In the genomic region with DNA sequence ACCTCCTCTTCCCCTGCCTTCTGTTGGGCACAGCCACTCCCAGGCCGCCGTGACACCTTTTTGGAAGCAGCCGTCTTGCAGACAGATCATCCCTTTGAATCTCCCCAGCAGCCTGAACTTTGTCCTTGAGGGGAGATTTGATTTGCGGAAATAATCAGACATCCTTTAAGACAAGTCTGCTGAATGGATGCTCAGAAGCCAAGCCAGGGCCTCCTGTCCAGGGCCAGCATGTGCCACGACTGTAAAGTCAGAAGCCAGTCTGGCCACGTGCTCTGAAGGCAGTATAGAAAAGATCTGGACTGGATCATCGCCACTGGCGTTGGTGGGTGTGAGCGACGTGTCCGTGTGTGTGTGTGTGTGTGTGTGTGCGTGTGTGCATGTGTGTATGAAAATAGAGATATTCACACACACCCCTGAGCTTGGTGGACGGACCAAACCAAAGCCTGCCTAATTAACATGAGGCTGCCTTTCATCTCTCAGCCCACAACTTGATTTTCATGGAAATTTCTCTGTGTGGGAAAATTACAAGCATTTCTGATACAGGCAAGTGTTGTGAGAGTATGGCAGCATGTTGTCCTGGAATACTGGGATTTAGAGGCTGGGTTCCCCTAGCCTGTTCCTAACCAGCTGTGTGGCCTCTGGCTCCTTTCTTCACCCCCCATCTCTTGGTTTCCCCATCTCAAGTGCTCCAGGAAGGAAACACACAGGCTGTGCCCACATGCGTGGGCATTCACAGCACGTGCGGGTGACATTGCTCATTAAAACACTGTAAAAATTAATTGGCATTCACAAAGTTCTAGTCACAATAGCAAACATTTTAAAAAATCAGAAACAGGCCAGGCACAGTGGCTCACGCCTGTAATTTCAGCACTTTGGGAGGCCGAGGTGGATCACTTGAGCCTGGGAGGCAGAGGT, we compare ENCODE assay signal across 13 cellular contexts.
DNase-seq lines count a peak whose midpoint lies in the region; ATAC-seq and TF ChIP-seq lines count a peak whose summit lies in the region.
"Had no signal": no experiment of that assay in that cellular context is flagged by ENCODE, and none has a peak within 500 bp of the region (broad histone marks: within the 10 kb centered on the region; RNA-seq: fewer than 3 reads in every experiment).

No MANE protein-coding gene starts in this region.

- no peak for TF ChIP-seq POLR2A in spleen (IDR thresholded peaks at IDR 0.05)

- H3K9me3 ChIP-seq in SK-N-MC (ENCODE audit: low read depth, low read length) (no peaks in the 10 kb centered on the region), spleen (no peaks in the 10 kb centered on the region)

- H3K4me3 ChIP-seq in SK-N-MC, result no peak overlapping the region
- H3K4me3 ChIP-seq in spleen, result no peak overlapping the region
- H3K4me3 ChIP-seq: GM12878 had no signal

- TF ChIP-seq CTCF in spleen (IDR thresholded peaks at IDR 0.05 in 8 of 11, conservative IDR thresholded peaks at IDR 0.05 in 3 of 11) (no peak), foreskin keratinocyte (conservative IDR thresholded peaks at IDR 0.05) (no peak)

- H3K27me3 ChIP-seq in spleen (replicated peaks in 1 of 7) (no peaks in the 10 kb centered on the region), foreskin keratinocyte (no peaks in the 10 kb centered on the region)

- DNase-seq in activated CD4-positive, CD25-positive, alpha-beta regulatory T cell treated with anti-CD3 and anti-CD28 coated beads, Interleukin-2, amount 50 U/mL, for 72 hours, result peak; percentile 23
- no peak for DNase-seq in SK-N-MC (ENCODE audit: low read depth, low spot score)
- peak; percentile 41 for DNase-seq in left lobe of liver (ENCODE audit: low spot score)
- peak; percentile 70 for DNase-seq in spleen
- no peak for DNase-seq in epidermal melanocyte (ENCODE audit: insufficient read length, low spot score)
- DNase-seq in foreskin keratinocyte, result no peak
- DNase-seq: activated CD8-positive, alpha-beta T cell treated with anti-CD3 and anti-CD28 coated beads, Interleukin-2, amount 10 ng/mL, durations not matched to agents 7 days and 5 days; DMS79; effector memory CD4-positive, alpha-beta T cell; NCI-H2171 treated with DMSO at 0.1 percent for 48 hours had no signal

- WGBS in spleen, 5 donors, result 68 to 82% (median 75%) methylated on average over 18 of the region's 18 CpGs

- intact Hi-C loops in spleen (cut with DNase I; ENCODE audit: low total_unique reads), result no loop called here

- no peak for ATAC-seq in activated CD4-positive, CD25-positive, alpha-beta regulatory T cell treated with anti-CD3 and anti-CD28 coated beads, Interleukin-2, amount 50 U/mL, for 24 hours
- ATAC-seq in left lobe of liver (no peak), foreskin keratinocyte (no peak), GM19452 (IDR thresholded peaks at IDR 0.05; ENCODE audit: unreplicated experiment) (no peak)
- ATAC-seq: activated CD8-positive, alpha-beta T cell treated with anti-CD3 and anti-CD28 coated beads, Interleukin-2, amount 10 ng/mL, durations not matched to agents 7 days and 5 days; GM12878 had no signal

- H3K27ac ChIP-seq in SK-N-MC, result peak overlapping the region; percentile 89
- H3K27ac ChIP-seq in spleen, result peak overlapping the region in 4 of 8 donors; percentile 29 to 40 (median 36)
- H3K27ac ChIP-seq in foreskin keratinocyte, result no peak overlapping the region

- H3K4me1 ChIP-seq in spleen (peaks cover 27 to 87% (median 68%) of the 10 kb centered on the region in 6 donors), foreskin keratinocyte (peaks cover 8% of the 10 kb centered on the region)

- peak overlapping the region; percentile 24 for H3K9ac ChIP-seq in SK-N-MC (ENCODE audit: insufficient read length)

- H3K36me3 ChIP-seq in SK-N-MC (ENCODE audit: insufficient read depth, low read length) (no peaks in the 10 kb centered on the region), spleen (no peaks in the 10 kb centered on the region)

Comparison
In these comparisons a context has a peak if more than half of its experiments do, and no peak if none do; other contexts are left out.
1. DNase-seq: peak in activated CD4-positive, CD25-positive, alpha-beta regulatory T cell treated with anti-CD3 and anti-CD28 coated beads, Interleukin-2, amount 50 U/mL, for 72 hours (single experiment), left lobe of liver (single experiment) and spleen (single experiment); none in SK-N-MC (single experiment), epidermal melanocyte (single experiment) and foreskin keratinocyte (0 of 2).